ENCODE assay signal across 13 cellular contexts in genomic region chr7:92682767-92683539, GRCh38.
DNase-seq lines count a peak whose midpoint lies in the region; ATAC-seq lines count a peak whose summit lies in the region.
"Had no signal": no experiment of that assay in that cellular context is flagged by ENCODE, and none has a peak within 500 bp of the region (broad histone marks: within the 10 kb centered on the region; RNA-seq: fewer than 3 reads in every experiment).

No MANE protein-coding gene starts in this region.

- H3K4me1 Mint-ChIP-seq in activated CD4-positive, alpha-beta T cell treated with anti-CD3 and anti-CD28 coated beads for 36 hours: peaks cover 83% of the 10 kb centered on the region
- H3K4me1 Mint-ChIP-seq in activated CD8-positive, alpha-beta T cell treated with anti-CD3 and anti-CD28 coated beads, Interleukin-2, amount 10 ng/mL, durations not matched to agents 7 days and 5 days (ENCODE audit: low read depth): peaks cover 88% of the 10 kb centered on the region
- peaks cover 77% of the 10 kb centered on the region for H3K4me1 Mint-ChIP-seq in stimulated activated effector memory CD8-positive, alpha-beta T cell treated with anti-CD3 and anti-CD28 coated beads, Interleukin-12 subunit alpha, Interleukin-12 subunit beta, amount 100 ng/mL, for 72 hours

- H3K4me3 Mint-ChIP-seq in activated CD4-positive, alpha-beta T cell treated with anti-CD3 and anti-CD28 coated beads for 36 hours: peak overlapping the region; percentile 39
- peak overlapping the region; percentile 0 for H3K4me3 Mint-ChIP-seq in activated CD8-positive, alpha-beta T cell treated with anti-CD3 and anti-CD28 coated beads, Interleukin-2, amount 10 ng/mL, durations not matched to agents 7 days and 5 days
- H3K4me3 Mint-ChIP-seq in stimulated activated effector memory CD8-positive, alpha-beta T cell treated with anti-CD3 and anti-CD28 coated beads, Interleukin-12 subunit alpha, Interleukin-12 subunit beta, amount 100 ng/mL, for 72 hours: peak overlapping the region; percentile 56

- CTCF ChIA-PET in activated CD4-positive, alpha-beta T cell treated with anti-CD3 and anti-CD28 coated beads for 36 hours (lab: Charles Lee): interaction anchor here (1.3 kb wide), 1 partner anchor 150 kb away, joined by 3 read pairs; no protein-coding TSS in a partner anchor
- CTCF ChIA-PET in activated CD8-positive, alpha-beta T cell treated with anti-CD3 and anti-CD28 coated beads, Interleukin-2, amount 10 ng/mL, durations not matched to agents 7 days and 5 days (lab: Charles Lee): interaction anchor here (0.6 to 1.6 kb wide), 4 partner anchors 18 to 149 kb away, joined by 3 to 7 read pairs (median 4); no protein-coding TSS in a partner anchor

- intact Hi-C loops in activated CD4-positive, alpha-beta T cell treated with anti-CD3 and anti-CD28 coated beads for 36 hours (cut with DNase I, micrococcal nuclease): loop anchor here (1.0 to 2.0 kb wide), 3 partner anchors 34 to 62 kb away; no protein-coding TSS in a partner anchor

- peak; percentile 53 for ATAC-seq in activated CD4-positive, alpha-beta T cell treated with anti-CD3 and anti-CD28 coated beads for 36 hours
- peak; percentile 52 for ATAC-seq in activated CD8-positive, alpha-beta T cell treated with anti-CD3 and anti-CD28 coated beads, Interleukin-2, amount 10 ng/mL, durations not matched to agents 7 days and 5 days
- peak; percentile 35 for ATAC-seq in stimulated activated effector memory CD8-positive, alpha-beta T cell treated with anti-CD3 and anti-CD28 coated beads, Interleukin-12 subunit alpha, Interleukin-12 subunit beta, amount 100 ng/mL, for 72 hours
- ATAC-seq in GM21717 (IDR thresholded peaks at IDR 0.05; ENCODE audit: unreplicated experiment): no peak
- ATAC-seq: heart left ventricle, sciatic nerve had no signal

- peaks cover 5% of the 10 kb centered on the region for H3K9me3 Mint-ChIP-seq in activated CD4-positive, alpha-beta T cell treated with anti-CD3 and anti-CD28 coated beads for 36 hours (ENCODE audit: low read depth)
- peaks cover 14% of the 10 kb centered on the region for H3K9me3 Mint-ChIP-seq in activated CD8-positive, alpha-beta T cell treated with anti-CD3 and anti-CD28 coated beads, Interleukin-2, amount 10 ng/mL, durations not matched to agents 7 days and 5 days (ENCODE audit: insufficient read depth)
- H3K9me3 Mint-ChIP-seq in stimulated activated effector memory CD8-positive, alpha-beta T cell treated with anti-CD3 and anti-CD28 coated beads, Interleukin-12 subunit alpha, Interleukin-12 subunit beta, amount 100 ng/mL, for 72 hours: peaks cover 3% of the 10 kb centered on the region

- H3K27me3 Mint-ChIP-seq in activated CD4-positive, alpha-beta T cell treated with anti-CD3 and anti-CD28 coated beads for 36 hours: no peaks in the 10 kb centered on the region
- no peaks in the 10 kb centered on the region for H3K27me3 Mint-ChIP-seq in activated CD8-positive, alpha-beta T cell treated with anti-CD3 and anti-CD28 coated beads, Interleukin-2, amount 10 ng/mL, durations not matched to agents 7 days and 5 days (ENCODE audit: low read depth)

- POLR2A ChIA-PET in activated CD4-positive, alpha-beta T cell treated with anti-CD3 and anti-CD28 coated beads for 36 hours (lab: Charles Lee): interaction anchor here (0.6 kb wide), 1 partner anchor 66 kb away, joined by 8 read pairs; no protein-coding TSS in a partner anchor
- POLR2A ChIA-PET in activated CD8-positive, alpha-beta T cell treated with anti-CD3 and anti-CD28 coated beads, Interleukin-2, amount 10 ng/mL, durations not matched to agents 7 days and 5 days (lab: Charles Lee): interaction anchor here (1.0 to 3.3 kb wide), 4 partner anchors 18 to 357 kb away, joined by 3 to 14 read pairs (median 6); no protein-coding TSS in a partner anchor

- peaks cover 67% of the 10 kb centered on the region for H3K36me3 Mint-ChIP-seq in activated CD4-positive, alpha-beta T cell treated with anti-CD3 and anti-CD28 coated beads for 36 hours (ENCODE audit: low read depth)
- peaks cover 83% of the 10 kb centered on the region for H3K36me3 Mint-ChIP-seq in activated CD8-positive, alpha-beta T cell treated with anti-CD3 and anti-CD28 coated beads, Interleukin-2, amount 10 ng/mL, durations not matched to agents 7 days and 5 days (ENCODE audit: low read depth)
- H3K36me3 Mint-ChIP-seq in stimulated activated effector memory CD8-positive, alpha-beta T cell treated with anti-CD3 and anti-CD28 coated beads, Interleukin-12 subunit alpha, Interleukin-12 subunit beta, amount 100 ng/mL, for 72 hours: peaks cover 78% of the 10 kb centered on the region

- H3K27ac Mint-ChIP-seq in activated CD4-positive, alpha-beta T cell treated with anti-CD3 and anti-CD28 coated beads for 36 hours: peak overlapping the region; percentile 88
- H3K27ac Mint-ChIP-seq in activated CD8-positive, alpha-beta T cell treated with anti-CD3 and anti-CD28 coated beads, Interleukin-2, amount 10 ng/mL, durations not matched to agents 7 days and 5 days: peak overlapping the region; percentile 94
- peak overlapping the region; percentile 80 for H3K27ac Mint-ChIP-seq in stimulated activated effector memory CD8-positive, alpha-beta T cell treated with anti-CD3 and anti-CD28 coated beads, Interleukin-12 subunit alpha, Interleukin-12 subunit beta, amount 100 ng/mL, for 72 hours

- no peak for DNase-seq in activated CD4-positive, alpha-beta T cell treated with anti-CD3 and anti-CD28 coated beads for 36 hours
- DNase-seq in activated CD4-positive, alpha-beta T cell treated with anti-CD3 and anti-CD28 coated beads, Interleukin-2, amount 50 U/mL, for 48 hours: no peak
- DNase-seq in activated CD8-positive, alpha-beta T cell treated with anti-CD3 and anti-CD28 coated beads, Interleukin-2, amount 10 ng/mL, durations not matched to agents 7 days and 5 days: no peak
- DNase-seq in foreskin melanocyte: peak; percentile 90
- DNase-seq in stimulated activated effector memory CD8-positive, alpha-beta T cell treated with anti-CD3 and anti-CD28 coated beads, Interleukin-12 subunit alpha, Interleukin-12 subunit beta, amount 100 ng/mL, for 72 hours (ENCODE audit: low spot score in 2 of 2): no peak
- DNase-seq in activated gamma-delta T cell treated with Interleukin-2 at 50 U/mL for 16 hours: no peak
- DNase-seq in DMS 273 (lab: John Stamatoyannopoulos, UW; ENCODE audit: unreplicated experiment): no peak
- DNase-seq: 8988T; heart left ventricle; NCI-H1436 treated with DMSO at 0.1 percent for 48 hours; NK-92 treated with Interleukin-12 subunit alpha and Interleukin-12 subunit beta, amount 100 ng/mL, for 24 hours had no signal

Comparison
In these comparisons a context has a peak if more than half of its experiments do, and no peak if none do; other contexts are left out.
1. H3K4me3 Mint-ChIP-seq: peak in every context shown above with its lines; median percentile 56 in stimulated activated effector memory CD8-positive, alpha-beta T cell treated with anti-CD3 and anti-CD28 coated beads, Interleukin-12 subunit alpha, Interleukin-12 subunit beta, amount 100 ng/mL, for 72 hours; 39 in activated CD4-positive, alpha-beta T cell treated with anti-CD3 and anti-CD28 coated beads for 36 hours; 0 in activated CD8-positive, alpha-beta T cell treated with anti-CD3 and anti-CD28 coated beads, Interleukin-2, amount 10 ng/mL, durations not matched to agents 7 days and 5 days.